ENCODE assay signal across 1 cellular context in genomic region chr6:144744720-144745119, GRCh38.
TF ChIP-seq lines count a peak whose summit lies in the region.

No MANE protein-coding gene starts in this region.

TF ChIP-seq in HepG2, 621 proteins besides CTCF, POLR2A, EP300 and RAD21 (continued from another document):
- TF ChIP-seq RXRB (CRISPR knock-in tag; IDR thresholded peaks at IDR 0.05; ENCODE audit: borderline replicate concordance) (no peak), SMAD9 (CRISPR knock-in tag; IDR thresholded peaks at IDR 0.05) (no peak), ZHX1 (CRISPR knock-in tag; IDR thresholded peaks at IDR 0.05; ENCODE audit: low read depth) (no peak), ZNF276 (CRISPR knock-in tag; IDR thresholded peaks at IDR 0.05; ENCODE audit: low read depth) (no peak), ZNF709 (CRISPR knock-in tag; IDR thresholded peaks at IDR 0.05) (no peak), SETDB1 (CRISPR knock-in tag; IDR thresholded peaks at IDR 0.05; ENCODE audit: borderline replicate concordance) (no peak), U2AF2 (IDR thresholded peaks at IDR 0.05; ENCODE audit: low read depth, low read length) (no peak), ZFP36 (IDR thresholded peaks at IDR 0.05; ENCODE audit: borderline replicate concordance, low read depth, low read length, partially characterized antibody) (no peak), PBX3 (CRISPR knock-in tag; IDR thresholded peaks at IDR 0.05; ENCODE audit: borderline replicate concordance) (no peak), ZNF496 (CRISPR knock-in tag; IDR thresholded peaks at IDR 0.05; ENCODE audit: insufficient replicate concordance) (no peak), ZNF383 (CRISPR knock-in tag; IDR thresholded peaks at IDR 0.05; ENCODE audit: borderline replicate concordance) (no peak), RAD51 (IDR thresholded peaks at IDR 0.05; ENCODE audit: borderline replicate concordance) (no peak), CSRNP1 (CRISPR knock-in tag; IDR thresholded peaks at IDR 0.05) (no peak)
